In genomic region chr7:20287317-20287716, GRCh38 we compare ENCODE assay signal across 24 cellular contexts. TPM values are rescaled to one million over a fixed set of nuclear protein-coding genes. Genes with fewer than 3 reads are reported as not detected.
DNase-seq lines count a peak whose midpoint lies in the region; ATAC-seq and TF ChIP-seq lines count a peak whose summit lies in the region.
"Had no signal": no experiment of that assay in that cellular context is flagged by ENCODE, and none has a peak within 500 bp of the region (broad histone marks: within the 10 kb centered on the region; RNA-seq: fewer than 3 reads in every experiment).

No MANE protein-coding gene starts in this region.

- no peaks in the 10 kb centered on the region for H4K20me1 ChIP-seq in GM23248 (ENCODE audit: insufficient read depth)
- H4K20me1 ChIP-seq in smooth muscle cell (ENCODE audit: low read depth): no peaks in the 10 kb centered on the region

- H2AFZ ChIP-seq in GM23248 (peak overlapping the region; percentile 44; the same call in 1 of the 2 replicates), smooth muscle cell (ENCODE audit: low read depth) (no peak overlapping the region)

- intact Hi-C loops in left colon (cut with DNase I, micrococcal nuclease): no loop called here

- H3K9me2 ChIP-seq in GM23248 (ENCODE audit: insufficient read depth): no peaks in the 10 kb centered on the region

- no peak overlapping the region for H3K27ac ChIP-seq in GM23248
- H3K27ac ChIP-seq in smooth muscle cell (ENCODE audit: low read depth): no peak overlapping the region
- H3K27ac ChIP-seq: prostate gland, SK-N-MC, thyroid gland had no signal

- no peaks in the 10 kb centered on the region for H3K9me3 ChIP-seq in GM23248 (ENCODE audit: low read depth)
- no peaks in the 10 kb centered on the region for H3K9me3 ChIP-seq in smooth muscle cell (replicated peaks; ENCODE audit: low read depth)
- H3K9me3 ChIP-seq: prostate gland, thyroid gland had no signal

- H3K4me2 ChIP-seq in GM23248 (ENCODE audit: unreplicated experiment) (no peak overlapping the region), smooth muscle cell (no peak overlapping the region)

- H3K4me3 ChIP-seq in GM23248 (no peak overlapping the region), smooth muscle cell (no peak overlapping the region)
- H3K4me3 ChIP-seq: prostate gland, SK-N-MC, thyroid gland had no signal

- in situ Hi-C loops in GM23248 (cut with MboI): no loop called here

- no peak for TF ChIP-seq CTCF in smooth muscle cell (IDR thresholded peaks at IDR 0.05; ENCODE audit: borderline replicate concordance, insufficient read depth, poor library complexity, severe bottlenecking)

- peaks cover 9% of the 10 kb centered on the region; the same call in 1 of the 2 replicates for H3K4me1 ChIP-seq in GM23248 (ENCODE audit: insufficient read depth)
- H3K4me1 ChIP-seq in smooth muscle cell (ENCODE audit: low read depth): no peaks in the 10 kb centered on the region
- H3K4me1 ChIP-seq: prostate gland, thyroid gland had no signal

- ATAC-seq in GM18907 (IDR thresholded peaks at IDR 0.05; ENCODE audit: unreplicated experiment) (peak; percentile 69), HG03457 (IDR thresholded peaks at IDR 0.05; ENCODE audit: unreplicated experiment) (peak; percentile 37), left colon (peak; percentile 85)
- ATAC-seq: esophagus mucosa; naive thymus-derived CD8-positive, alpha-beta T cell; PC-3; stimulated activated memory B cell treated with anti-CD40 and anti-IgM and Interleukin-4, amounts not matched to agents 10 μg/mL and 1 μg/mL and 100 μg/mL, for 72 hours had no signal

- H3K9ac ChIP-seq in GM23248: no peak overlapping the region
- no peak overlapping the region for H3K9ac ChIP-seq in smooth muscle cell (ENCODE audit: low read depth)

- 84 to 91% methylated on average over 2 of the region's 2 CpGs for WGBS in GM23248 (ENCODE audit: low coverage in 1 of 2, low lambda C conversion rate in 2 of 2, missing lambda C conversion rate in 2 of 2), 2 experiments
- 94% methylated on average over 2 of the region's 2 CpGs for WGBS in smooth muscle cell (ENCODE audit: low lambda C conversion rate)

- DNase-seq in GM23248 (no peak), left colon (no peak), SIG-M5 treated with dmso at 0.1 percent for 504 hours (lab: John Stamatoyannopoulos, UW; ENCODE audit: unreplicated experiment) (no peak), D341Med (ENCODE audit: low spot score) (no peak), HuH-7.5 (ENCODE audit: low spot score) (no peak), smooth muscle cell (lab: John Stamatoyannopoulos, UW; ENCODE audit: unreplicated experiment) (no peak)
- DNase-seq: activated CD4-positive, alpha-beta T cell treated with anti-CD3 and anti-CD28 coated beads for 4 hours; activated naive CD4-positive, alpha-beta T cell treated with Interleukin-2 at 50 U/mL for 16 hours; GF-D8; glutamatergic neuron; HCEC 1CT; immature natural killer cell; naive thymus-derived CD8-positive, alpha-beta T cell; NCI-H2029 treated with DMSO at 0.1 percent for 48 hours; NCI-H524 treated with DMSO at 0.1 percent for 48 hours; PC-3; stimulated activated CD4-positive, alpha-beta T cell treated with anti-CD3 and anti-CD28 coated beads, Interleukin-12 subunit alpha, Interleukin-12 subunit beta, amount 100 ng/mL, for 4 hours; thyroid gland had no signal

- no peaks in the 10 kb centered on the region for H3K79me2 ChIP-seq in GM23248 (ENCODE audit: insufficient read depth)
- H3K79me2 ChIP-seq in smooth muscle cell (ENCODE audit: low read depth): no peaks in the 10 kb centered on the region

- no peaks in the 10 kb centered on the region for H3K27me3 ChIP-seq in GM23248 (replicated peaks; ENCODE audit: insufficient read depth)
- H3K27me3 ChIP-seq in smooth muscle cell (ENCODE audit: low read depth): no peaks in the 10 kb centered on the region
- H3K27me3 ChIP-seq: thyroid gland had no signal

- H3F3A ChIP-seq in GM23248 (ENCODE audit: insufficient read depth) (no peaks in the 10 kb centered on the region; the same call in 1 of the 2 replicates), smooth muscle cell (ENCODE audit: low read depth) (no peaks in the 10 kb centered on the region)

- H3K36me3 ChIP-seq in GM23248 (ENCODE audit: low read depth) (no peaks in the 10 kb centered on the region), smooth muscle cell (ENCODE audit: low read depth) (no peaks in the 10 kb centered on the region)
- H3K36me3 ChIP-seq: prostate gland, thyroid gland had no signal

RNA-seq across cellular contexts. Expression of gene ITGB8, which starts 43.4 kb away (rescaled TPM):
- 9.9 and 11.9 TPM in 2 replicates for total RNA-seq in GM23248 (2014; rRNA removed; shearing (Covaris generic))
- polyA plus RNA-seq in GM23248 (2016; fragmentation: Nextera tagmentation; extraction: Ambion mirVana) (3.3 and 3.4 TPM in 2 replicates), smooth muscle cell (0.38 and 1.5 TPM in 2 replicates)
- total RNA-seq in left colon (1 to 10 TPM; 8.8 to 8.9 TPM), smooth muscle cell (10.2 and 11.5 TPM in 2 replicates)
- total RNA-seq: naive thymus-derived CD8-positive, alpha-beta T cell had no signal
- polyA plus RNA-seq: immature natural killer cell; naive thymus-derived CD8-positive, alpha-beta T cell had no signal
